ENCODE assay signal across 8 cellular contexts in genomic region chr5:111680737-111681413, GRCh38.
DNase-seq lines count a peak whose midpoint lies in the region; ATAC-seq and TF ChIP-seq lines count a peak whose summit lies in the region.

No MANE protein-coding gene starts in this region.

- H3K27ac ChIP-seq in left ventricle myocardium inferior (replicated peaks): peak overlapping the region; percentile 78
- peak overlapping the region in 6 of 8 donors; percentile 13 to 50 (median 30) for H3K27ac ChIP-seq in spleen

- no peaks in the 10 kb centered on the region for H3K27me3 ChIP-seq in left ventricle myocardium inferior (ENCODE audit: low read depth)
- H3K27me3 ChIP-seq in spleen (replicated peaks in 1 of 7): no peaks in the 10 kb centered on the region

- DNase-seq in HK-2 (ENCODE audit: unreplicated experiment): peak; percentile 38
- DNase-seq in SK-MEL-5 (ENCODE audit: low read depth, low spot score): peak; percentile 95
- peak; percentile 50 for DNase-seq in left ventricle myocardium inferior
- DNase-seq in spleen: no peak
- DNase-seq in HUDEP-2 (lab: John Stamatoyannopoulos, UW; ENCODE audit: unreplicated experiment in 76 of 76): no peak
- DNase-seq in AML-193 (lab: John Stamatoyannopoulos, UW): no peak
- no peak for DNase-seq in UCSD-AML1 (lab: John Stamatoyannopoulos, UW; ENCODE audit: unreplicated experiment)

- no peak for ATAC-seq in HG03460 (IDR thresholded peaks at IDR 0.05; ENCODE audit: unreplicated experiment)

- H3K36me3 ChIP-seq in left ventricle myocardium inferior (no peaks in the 10 kb centered on the region), spleen (no peaks in the 10 kb centered on the region)

- TF ChIP-seq POLR2A in spleen (IDR thresholded peaks at IDR 0.05): no peak

- in situ Hi-C loops in SK-MEL-5 (cut with HindIII; ENCODE audit: low pct_unique_long_range_greater_than_20kb, low sequenced_read_pairs): no loop called here

- H3K4me1 ChIP-seq in left ventricle myocardium inferior: peaks cover 28% of the 10 kb centered on the region
- no peaks in the 10 kb centered on the region for H3K4me1 ChIP-seq in spleen

- intact Hi-C loops in left ventricle myocardium inferior (cut with micrococcal nuclease): no loop called here
- intact Hi-C loops in spleen (cut with DNase I; ENCODE audit: low total_unique reads): no loop called here

- peak overlapping the region; percentile 11 for H3K4me3 ChIP-seq in left ventricle myocardium inferior
- H3K4me3 ChIP-seq in spleen: no peak overlapping the region

- no peaks in the 10 kb centered on the region for H3K9me3 ChIP-seq in left ventricle myocardium inferior (replicated peaks)
- H3K9me3 ChIP-seq in spleen: no peaks in the 10 kb centered on the region

- TF ChIP-seq CTCF in left ventricle myocardium inferior (IDR thresholded peaks at IDR 0.05; ENCODE audit: borderline replicate concordance) (no peak), spleen (IDR thresholded peaks at IDR 0.05 in 8 of 11, conservative IDR thresholded peaks at IDR 0.05 in 3 of 11) (no peak)

- 46 to 67% (median 58%) methylated on average over 6 of the region's 6 CpGs for WGBS in spleen, 5 donors

Comparison
In these comparisons a context has a peak if more than half of its experiments do, and no peak if none do; other contexts are left out.
1. DNase-seq: peak in HK-2 (single experiment), SK-MEL-5 (single experiment) and left ventricle myocardium inferior (single experiment); none in spleen (single experiment), HUDEP-2 (0 of 76), AML-193 (0 of 2) and UCSD-AML1 (single experiment).